8 cellular contexts compared by ENCODE assay signal in the genomic region with DNA sequence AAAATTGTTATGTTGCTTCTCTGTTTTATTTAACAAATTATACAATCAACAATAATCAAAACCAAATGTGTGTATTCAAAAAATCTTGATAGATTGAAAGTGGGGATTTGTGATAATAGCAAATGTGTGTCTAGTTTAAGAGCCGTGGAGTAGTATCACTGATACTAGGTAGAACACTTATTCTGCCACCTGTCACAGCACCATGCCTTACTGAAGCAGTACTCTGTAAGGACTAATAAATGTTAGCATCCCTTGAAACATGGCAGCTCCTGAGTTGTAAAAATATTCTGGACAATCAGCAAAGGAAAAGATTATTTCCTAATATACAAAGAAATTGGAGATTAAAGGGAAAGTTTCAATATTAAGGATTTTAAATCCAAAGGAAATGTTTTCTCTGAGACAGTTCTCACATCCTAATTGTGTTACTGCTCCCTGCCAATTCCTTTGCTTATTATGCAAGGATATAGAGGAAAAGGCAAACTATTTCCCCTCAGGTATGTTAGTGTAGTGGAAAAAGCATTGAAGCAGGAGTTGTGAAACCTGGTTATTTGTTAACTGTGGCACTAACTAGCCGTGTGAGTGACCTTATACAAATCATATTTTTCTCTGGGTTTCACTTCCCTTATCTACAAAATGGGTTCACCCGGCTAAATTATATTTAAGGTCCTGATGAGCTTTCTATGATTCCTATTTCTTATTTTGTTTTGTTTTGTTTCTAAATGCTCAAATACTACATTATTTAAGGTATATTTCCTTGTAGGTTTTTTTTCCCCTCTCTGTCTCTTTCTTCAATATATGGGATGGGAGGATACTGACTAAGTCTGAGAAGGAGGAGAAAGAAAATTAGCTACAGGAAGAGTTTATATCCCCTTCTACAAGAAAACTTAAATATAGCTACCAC.
DNase-seq lines count a peak whose midpoint lies in the region; ATAC-seq and TF ChIP-seq lines count a peak whose summit lies in the region.

No MANE protein-coding gene starts in this region.

- H3K4me1 ChIP-seq in Loucy (ENCODE audit: insufficient read depth, low read length, poor library complexity, severe bottlenecking) (no peaks in the 10 kb centered on the region), thoracic aorta (ENCODE audit: control insufficient read depth in 1 of 2, low read depth in 2 of 2) (peaks cover 7 to 23% of the 10 kb centered on the region in 2 donors)

- no peaks in the 10 kb centered on the region for H3K79me2 ChIP-seq in Loucy (ENCODE audit: insufficient read depth, low read length)

- H3K27me3 ChIP-seq in Loucy (ENCODE audit: insufficient read depth, low read length, poor library complexity, severe bottlenecking), result no peaks in the 10 kb centered on the region
- no peaks in the 10 kb centered on the region for H3K27me3 ChIP-seq in thoracic aorta (replicated peaks; ENCODE audit: insufficient read depth)

- TF ChIP-seq CTCF in Calu3 (IDR thresholded peaks at IDR 0.05; ENCODE audit: unreplicated experiment) (no peak), Loucy (conservative IDR thresholded peaks at IDR 0.05; ENCODE audit: low read length) (no peak), fibroblast of villous mesenchyme (IDR thresholded peaks at IDR 0.05; ENCODE audit: insufficient read depth, low read depth, low read length) (no peak), thoracic aorta (IDR thresholded peaks at IDR 0.05) (no peak)

- no peaks in the 10 kb centered on the region for H3K36me3 Mint-ChIP-seq in Calu3 (ENCODE audit: insufficient read depth, unreplicated experiment)

- H3K36me3 ChIP-seq in Loucy (ENCODE audit: insufficient read depth, low read length), result no peaks in the 10 kb centered on the region
- no peaks in the 10 kb centered on the region for H3K36me3 ChIP-seq in thoracic aorta

- ATAC-seq in GM21576 (IDR thresholded peaks at IDR 0.05; ENCODE audit: unreplicated experiment) (peak; percentile 82), thoracic aorta (ENCODE audit: insufficient number of reproducible peaks, low FRiP score, low read depth) (no peak)

- no peaks in the 10 kb centered on the region for H4K20me1 ChIP-seq in Loucy (ENCODE audit: insufficient read depth, low read length, poor library complexity, severe bottlenecking)

- H3K4me1 Mint-ChIP-seq in Calu3 (ENCODE audit: low read depth, unreplicated experiment), result peaks cover 22% of the 10 kb centered on the region

- no peak overlapping the region for H3K4me3 Mint-ChIP-seq in Calu3 (ENCODE audit: low read depth, unreplicated experiment)

- H3K27me3 Mint-ChIP-seq in Calu3 (ENCODE audit: unreplicated experiment), result no peaks in the 10 kb centered on the region

- no peaks in the 10 kb centered on the region for H3F3A ChIP-seq in Loucy (ENCODE audit: low read depth)

- peak overlapping the region; percentile 75 for H3K27ac Mint-ChIP-seq in Calu3 (ENCODE audit: unreplicated experiment)

- DNase-seq in Calu3 (no peak), fibroblast of villous mesenchyme (ENCODE audit: low read depth) (peak; percentile 54), thoracic aorta (ENCODE audit: low spot score) (no peak), NCI-H1436 (lab: John Stamatoyannopoulos, UW) (no peak), GF-D8 (lab: John Stamatoyannopoulos, UW) (no peak), cerebellum (ENCODE audit: low spot score) (no peak)

- CTCF ChIA-PET in Calu3 (lab: Charles Lee), result interaction anchor here (1.1 to 1.5 kb wide), 2 partner anchors 14 to 19 kb away, joined by 3 to 6 read pairs; no protein-coding TSS in a partner anchor

- peak overlapping the region; percentile 55 to 70 for H3K27ac ChIP-seq in thoracic aorta

- no peaks in the 10 kb centered on the region for H3K9me3 ChIP-seq in Loucy (ENCODE audit: insufficient read depth, low read depth, low read length)
- H3K9me3 ChIP-seq in thoracic aorta, result no peaks in the 10 kb centered on the region

- H3K4me3 ChIP-seq in Loucy (ENCODE audit: low read length, poor library complexity, severe bottlenecking) (no peak overlapping the region), fibroblast of villous mesenchyme (ENCODE audit: low read depth, low read length) (peak overlapping the region; percentile 55), thoracic aorta (peak overlapping the region; percentile 67)

- no TSS peak for BruUV-seq in Calu3 (replicated peaks; lab: Mats Ljungman, UMichigan)

- H2AFZ ChIP-seq in Loucy (ENCODE audit: low read length), result peak overlapping the region; percentile 67; the same call in 1 of the 2 replicates

- H3K9ac ChIP-seq in Loucy (ENCODE audit: low read depth, low read length, poor library complexity, severe bottlenecking), result no peak overlapping the region

- H3K9me3 Mint-ChIP-seq in Calu3 (ENCODE audit: low read depth, unreplicated experiment), result peaks cover 3% of the 10 kb centered on the region

- intact Hi-C loops in Calu3 (cut with micrococcal nuclease; ENCODE audit: unreplicated experiment), result no loop called here

- H3K4me2 ChIP-seq in Loucy (ENCODE audit: low read depth, low read length, poor library complexity, severe bottlenecking), result no peak overlapping the region

- no peaks in the 10 kb centered on the region for H3K9me2 ChIP-seq in Loucy (replicated peaks; ENCODE audit: low read depth, low read length)
